9 cellular contexts compared by ENCODE assay signal in genomic region chr3:185586644-185586964, GRCh38. TPM values are rescaled to one million over a fixed set of nuclear protein-coding genes. Genes with fewer than 3 reads are reported as not detected.
DNase-seq lines count a peak whose midpoint lies in the region; ATAC-seq and TF ChIP-seq lines count a peak whose summit lies in the region.
"Had no signal": no experiment of that assay in that cellular context is flagged by ENCODE, and none has a peak within 500 bp of the region (broad histone marks: within the 10 kb centered on the region; RNA-seq: fewer than 3 reads in every experiment).

No MANE protein-coding gene starts in this region.

- TF ChIP-seq POLR2A in right lobe of liver (IDR thresholded peaks at IDR 0.05), result no peak

- peak in 1 of 4 donors; percentile 1 for ATAC-seq in right lobe of liver
- ATAC-seq in HG03280 (IDR thresholded peaks at IDR 0.05; ENCODE audit: unreplicated experiment), result no peak
- no peak for ATAC-seq in HG02759 (IDR thresholded peaks at IDR 0.05; ENCODE audit: unreplicated experiment)

- no peaks in the 10 kb centered on the region for H3K27me3 ChIP-seq in HUES48 (ENCODE audit: control insufficient read depth, insufficient read depth, low read length)
- no peaks in the 10 kb centered on the region for H3K27me3 ChIP-seq in ascending aorta
- no peaks in the 10 kb centered on the region for H3K27me3 ChIP-seq in right lobe of liver
- no peaks in the 10 kb centered on the region for H3K27me3 ChIP-seq in tibial artery

- WGBS in right lobe of liver (ENCODE audit: insufficient coverage, low coverage, low lambda C conversion rate, missing lambda C conversion rate), result 0% methylated on average over 4 of the region's 8 CpGs

- H3K27ac ChIP-seq in HUES48 (ENCODE audit: low read depth, low read length), result peak overlapping the region; percentile 79
- peak overlapping the region; percentile 93 to 97 for H3K27ac ChIP-seq in ascending aorta
- H3K27ac ChIP-seq in right lobe of liver, result peak overlapping the region; percentile 88 to 99 (median 98)
- H3K27ac ChIP-seq in tibial artery, result peak overlapping the region; percentile 90 to 97

- peaks cover 5% of the 10 kb centered on the region for H3K36me3 ChIP-seq in HUES48 (ENCODE audit: control insufficient read depth, insufficient read depth, low read length)
- H3K36me3 ChIP-seq in ascending aorta, result peaks cover 2 to 3% of the 10 kb centered on the region in 2 donors
- H3K36me3 ChIP-seq in right lobe of liver, result peaks cover 0 to 9% (median 0%) of the 10 kb centered on the region in 4 donors
- peaks cover 7 to 14% (median 12%) of the 10 kb centered on the region in 3 donors for H3K36me3 ChIP-seq in tibial artery

- DNase-seq in AG10803 (ENCODE audit: low read depth), result peak; percentile 31
- DNase-seq in ascending aorta (ENCODE audit: low spot score in 2 of 2), result no peak
- DNase-seq in right lobe of liver, result no peak
- peak in 1 of 2 donors; percentile 44 for DNase-seq in tibial artery
- no peak for DNase-seq in NK-92 treated with Interleukin-12 subunit alpha and Interleukin-12 subunit beta, amount 100 ng/mL, for 24 hours (lab: John Stamatoyannopoulos, UW)

- intact Hi-C loops in ascending aorta (cut with DNase I) (loop anchor here (1.0 to 10.0 kb wide), 6 partner anchors 72 to 978 kb away; partner anchors contain the start of genes MAP3K13, TBCCD1, TMEM41A and TRA2B), right lobe of liver (cut with DNase I) (no loop called here), tibial artery (cut with DNase I; ENCODE audit: low total_unique reads) (loop anchor here (10.0 kb wide), 1 partner anchor 92 kb away; the partner anchor contains the start of gene TMEM41A)

- H3K9me3 ChIP-seq in HUES48 (ENCODE audit: control insufficient read depth, insufficient read depth, low read length), result no peaks in the 10 kb centered on the region
- no peaks in the 10 kb centered on the region for H3K9me3 ChIP-seq in ascending aorta
- H3K9me3 ChIP-seq in right lobe of liver, result no peaks in the 10 kb centered on the region
- H3K9me3 ChIP-seq in tibial artery, result no peaks in the 10 kb centered on the region

- TF ChIP-seq CTCF in AG10803 (conservative IDR thresholded peaks at IDR 0.05; ENCODE audit: low read length) (no peak), ascending aorta (IDR thresholded peaks at IDR 0.05) (no peak), right lobe of liver (IDR thresholded peaks at IDR 0.05) (no peak), tibial artery (IDR thresholded peaks at IDR 0.05) (no peak)

- H3K4me1 ChIP-seq in HUES48 (ENCODE audit: control insufficient read depth, insufficient read depth, low read length) (peaks cover 24% of the 10 kb centered on the region), ascending aorta (peaks cover 10 to 12% of the 10 kb centered on the region in 2 donors), right lobe of liver (peaks cover 0 to 29% (median 5%) of the 10 kb centered on the region in 4 donors), tibial artery (peaks cover 0 to 28% (median 16%) of the 10 kb centered on the region in 4 donors)

- peak overlapping the region; percentile 70 for H3K9ac ChIP-seq in HUES48 (ENCODE audit: low read depth, low read length)

- H3K4me3 ChIP-seq in AG10803 (ENCODE audit: low read length) (peak overlapping the region; percentile 95), HUES48 (ENCODE audit: low read depth, low read length) (peak overlapping the region; percentile 86), ascending aorta (peak overlapping the region; percentile 79 to 98), right lobe of liver (peak overlapping the region; percentile 78 to 100 (median 91)), tibial artery (peak overlapping the region; percentile 69 to 90)

RNA-seq across cellular contexts. Expression of gene SENP2, which starts 0.5 kb away (rescaled TPM):
- total RNA-seq in ascending aorta, result 44.6 TPM
- 10 to 100 TPM in 4 of 6 experiments, 1 to 10 TPM in 2; 7.8 to 26.8 (median 17.8) TPM for total RNA-seq in right lobe of liver

RNA-seq across cellular contexts. Expression of gene LIPH, which starts 34.2 kb away (rescaled TPM):
- total RNA-seq in ascending aorta (6.9 TPM), right lobe of liver (1 to 10 TPM in 2 of 6 experiments, under 1 TPM in 3, not detected in 1; 0.07 to 1.4 (median 0.24) TPM)
- total RNA-seq: lung microvascular endothelial cell had no signal

Comparison
In these comparisons a context has a peak if more than half of its experiments do, and no peak if none do; other contexts are left out.
1. intact Hi-C loops: an anchor here in ascending aorta (1.0 to 10.0 kb wide) and tibial artery (10.0 kb wide); none called in right lobe of liver.